ENCODE assay signal across 1 cellular context in the genomic region with DNA sequence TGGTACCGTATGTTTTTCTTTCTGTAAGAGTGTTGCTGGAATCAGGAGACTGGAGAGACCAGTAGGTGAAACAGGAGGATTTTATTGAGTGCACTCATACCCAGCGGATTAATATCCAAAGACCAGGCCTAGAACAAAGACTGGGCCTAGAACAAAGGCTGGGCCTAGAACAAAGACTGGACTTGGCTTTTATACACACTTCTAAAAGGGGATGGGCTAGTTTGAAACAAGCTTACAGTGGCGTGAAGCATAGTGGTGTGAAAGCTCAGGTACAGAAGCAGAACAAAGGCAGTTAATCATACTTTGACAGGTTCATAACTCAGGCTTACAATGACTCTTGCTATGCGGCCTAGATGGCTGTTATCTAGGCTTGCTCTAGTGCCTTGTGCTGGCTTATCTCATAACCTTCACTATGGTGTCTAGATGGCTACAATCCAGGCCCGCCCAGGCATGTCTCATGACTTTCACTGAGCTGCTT.
A peak's percentile ranks its signal among the peaks of the same experiment; 100 is the strongest.
TF ChIP-seq lines count a peak whose summit lies in the region.

No MANE protein-coding gene starts in this region.

TF ChIP-seq in K562, 482 proteins besides CTCF, POLR2A, EP300 and RAD21 (continued from another document and continues in another):
- TF ChIP-seq, protein P1, sequence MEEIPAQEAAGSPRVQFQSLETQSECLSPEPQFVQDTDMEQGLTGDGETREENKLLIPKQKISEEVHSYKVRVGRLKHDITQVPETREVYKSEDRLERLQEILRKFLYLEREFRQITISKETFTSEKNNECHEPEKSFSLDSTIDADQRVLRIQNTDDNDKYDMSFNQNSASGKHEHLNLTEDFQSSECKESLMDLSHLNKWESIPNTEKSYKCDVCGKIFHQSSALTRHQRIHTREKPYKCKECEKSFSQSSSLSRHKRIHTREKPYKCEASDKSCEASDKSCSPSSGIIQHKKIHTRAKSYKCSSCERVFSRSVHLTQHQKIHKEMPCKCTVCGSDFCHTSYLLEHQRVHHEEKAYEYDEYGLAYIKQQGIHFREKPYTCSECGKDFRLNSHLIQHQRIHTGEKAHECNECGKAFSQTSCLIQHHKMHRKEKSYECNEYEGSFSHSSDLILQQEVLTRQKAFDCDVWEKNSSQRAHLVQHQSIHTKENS (CRISPR knock-in tag; IDR thresholded peaks at IDR 0.05): no peak
- TF ChIP-seq THRA (IDR thresholded peaks at IDR 0.05): no peak
- no peak for TF ChIP-seq ZNF764 (CRISPR knock-in tag; IDR thresholded peaks at IDR 0.05; ENCODE audit: low read depth)
- no peak for TF ChIP-seq CEBPB (tag; IDR thresholded peaks at IDR 0.05)
- TF ChIP-seq IRF2 (CRISPR knock-in tag; IDR thresholded peaks at IDR 0.05): no peak
- TF ChIP-seq, protein P2, sequence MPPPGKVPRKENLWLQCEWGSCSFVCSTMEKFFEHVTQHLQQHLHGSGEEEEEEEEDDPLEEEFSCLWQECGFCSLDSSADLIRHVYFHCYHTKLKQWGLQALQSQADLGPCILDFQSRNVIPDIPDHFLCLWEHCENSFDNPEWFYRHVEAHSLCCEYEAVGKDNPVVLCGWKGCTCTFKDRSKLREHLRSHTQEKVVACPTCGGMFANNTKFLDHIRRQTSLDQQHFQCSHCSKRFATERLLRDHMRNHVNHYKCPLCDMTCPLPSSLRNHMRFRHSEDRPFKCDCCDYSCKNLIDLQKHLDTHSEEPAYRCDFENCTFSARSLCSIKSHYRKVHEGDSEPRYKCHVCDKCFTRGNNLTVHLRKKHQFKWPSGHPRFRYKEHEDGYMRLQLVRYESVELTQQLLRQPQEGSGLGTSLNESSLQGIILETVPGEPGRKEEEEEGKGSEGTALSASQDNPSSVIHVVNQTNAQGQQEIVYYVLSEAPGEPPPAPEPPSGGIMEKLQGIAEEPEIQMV (tag; conservative IDR thresholded peaks at IDR 0.05; ENCODE audit: low read depth): no peak
- no peak for TF ChIP-seq KLF1 (tag; IDR thresholded peaks at IDR 0.05)
- no peak for TF ChIP-seq FOXJ2 (tag; IDR thresholded peaks at IDR 0.05)
- TF ChIP-seq PREB (CRISPR knock-in tag; IDR thresholded peaks at IDR 0.05): no peak
- TF ChIP-seq TFAM (CRISPR knock-in tag; conservative IDR thresholded peaks at IDR 0.05): no peak
- TF ChIP-seq ETV1 (tag; conservative IDR thresholded peaks at IDR 0.05; ENCODE audit: low read depth): no peak
- no peak for TF ChIP-seq ERF (CRISPR knock-in tag; IDR thresholded peaks at IDR 0.05)
- TF ChIP-seq MECOM (CRISPR knock-in tag; IDR thresholded peaks at IDR 0.05): 0 out of 2 replicates have a peak, but pooled peaks have one; percentile 40
- no peak for TF ChIP-seq ZNF436 (CRISPR knock-in tag; IDR thresholded peaks at IDR 0.05)
- TF ChIP-seq, protein P3, sequence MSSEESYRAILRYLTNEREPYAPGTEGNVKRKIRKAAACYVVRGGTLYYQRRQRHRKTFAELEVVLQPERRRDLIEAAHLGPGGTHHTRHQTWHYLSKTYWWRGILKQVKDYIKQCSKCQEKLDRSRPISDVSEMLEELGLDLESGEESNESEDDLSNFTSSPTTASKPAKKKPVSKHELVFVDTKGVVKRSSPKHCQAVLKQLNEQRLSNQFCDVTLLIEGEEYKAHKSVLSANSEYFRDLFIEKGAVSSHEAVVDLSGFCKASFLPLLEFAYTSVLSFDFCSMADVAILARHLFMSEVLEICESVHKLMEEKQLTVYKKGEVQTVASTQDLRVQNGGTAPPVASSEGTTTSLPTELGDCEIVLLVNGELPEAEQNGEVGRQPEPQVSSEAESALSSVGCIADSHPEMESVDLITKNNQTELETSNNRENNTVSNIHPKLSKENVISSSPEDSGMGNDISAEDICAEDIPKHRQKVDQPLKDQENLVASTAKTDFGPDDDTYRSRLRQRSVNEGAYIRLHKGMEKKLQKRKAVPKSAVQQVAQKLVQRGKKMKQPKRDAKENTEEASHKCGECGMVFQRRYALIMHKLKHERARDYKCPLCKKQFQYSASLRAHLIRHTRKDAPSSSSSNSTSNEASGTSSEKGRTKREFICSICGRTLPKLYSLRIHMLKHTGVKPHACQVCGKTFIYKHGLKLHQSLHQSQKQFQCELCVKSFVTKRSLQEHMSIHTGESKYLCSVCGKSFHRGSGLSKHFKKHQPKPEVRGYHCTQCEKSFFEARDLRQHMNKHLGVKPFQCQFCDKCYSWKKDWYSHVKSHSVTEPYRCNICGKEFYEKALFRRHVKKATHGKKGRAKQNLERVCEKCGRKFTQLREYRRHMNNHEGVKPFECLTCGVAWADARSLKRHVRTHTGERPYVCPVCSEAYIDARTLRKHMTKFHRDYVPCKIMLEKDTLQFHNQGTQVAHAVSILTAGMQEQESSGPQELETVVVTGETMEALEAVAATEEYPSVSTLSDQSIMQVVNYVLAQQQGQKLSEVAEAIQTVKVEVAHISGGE (CRISPR knock-in tag; IDR thresholded peaks at IDR 0.05): peak in 1 of 3 experiments; percentile 53; a peak in 2 of 6 replicates
- TF ChIP-seq, protein P4, sequence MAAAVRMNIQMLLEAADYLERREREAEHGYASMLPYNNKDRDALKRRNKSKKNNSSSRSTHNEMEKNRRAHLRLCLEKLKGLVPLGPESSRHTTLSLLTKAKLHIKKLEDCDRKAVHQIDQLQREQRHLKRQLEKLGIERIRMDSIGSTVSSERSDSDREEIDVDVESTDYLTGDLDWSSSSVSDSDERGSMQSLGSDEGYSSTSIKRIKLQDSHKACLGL (CRISPR knock-in tag; IDR thresholded peaks at IDR 0.05; ENCODE audit: borderline replicate concordance, poor library complexity, severe bottlenecking): no peak
- TF ChIP-seq NCOA6 (IDR thresholded peaks at IDR 0.05): no peak
- TF ChIP-seq SMARCA4 (IDR thresholded peaks at IDR 0.05): peak; percentile 68
- TF ChIP-seq, protein P5, sequence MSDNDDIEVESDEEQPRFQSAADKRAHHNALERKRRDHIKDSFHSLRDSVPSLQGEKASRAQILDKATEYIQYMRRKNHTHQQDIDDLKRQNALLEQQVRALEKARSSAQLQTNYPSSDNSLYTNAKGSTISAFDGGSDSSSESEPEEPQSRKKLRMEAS (CRISPR knock-in tag; IDR thresholded peaks at IDR 0.05): no peak
- TF ChIP-seq, protein P6, sequence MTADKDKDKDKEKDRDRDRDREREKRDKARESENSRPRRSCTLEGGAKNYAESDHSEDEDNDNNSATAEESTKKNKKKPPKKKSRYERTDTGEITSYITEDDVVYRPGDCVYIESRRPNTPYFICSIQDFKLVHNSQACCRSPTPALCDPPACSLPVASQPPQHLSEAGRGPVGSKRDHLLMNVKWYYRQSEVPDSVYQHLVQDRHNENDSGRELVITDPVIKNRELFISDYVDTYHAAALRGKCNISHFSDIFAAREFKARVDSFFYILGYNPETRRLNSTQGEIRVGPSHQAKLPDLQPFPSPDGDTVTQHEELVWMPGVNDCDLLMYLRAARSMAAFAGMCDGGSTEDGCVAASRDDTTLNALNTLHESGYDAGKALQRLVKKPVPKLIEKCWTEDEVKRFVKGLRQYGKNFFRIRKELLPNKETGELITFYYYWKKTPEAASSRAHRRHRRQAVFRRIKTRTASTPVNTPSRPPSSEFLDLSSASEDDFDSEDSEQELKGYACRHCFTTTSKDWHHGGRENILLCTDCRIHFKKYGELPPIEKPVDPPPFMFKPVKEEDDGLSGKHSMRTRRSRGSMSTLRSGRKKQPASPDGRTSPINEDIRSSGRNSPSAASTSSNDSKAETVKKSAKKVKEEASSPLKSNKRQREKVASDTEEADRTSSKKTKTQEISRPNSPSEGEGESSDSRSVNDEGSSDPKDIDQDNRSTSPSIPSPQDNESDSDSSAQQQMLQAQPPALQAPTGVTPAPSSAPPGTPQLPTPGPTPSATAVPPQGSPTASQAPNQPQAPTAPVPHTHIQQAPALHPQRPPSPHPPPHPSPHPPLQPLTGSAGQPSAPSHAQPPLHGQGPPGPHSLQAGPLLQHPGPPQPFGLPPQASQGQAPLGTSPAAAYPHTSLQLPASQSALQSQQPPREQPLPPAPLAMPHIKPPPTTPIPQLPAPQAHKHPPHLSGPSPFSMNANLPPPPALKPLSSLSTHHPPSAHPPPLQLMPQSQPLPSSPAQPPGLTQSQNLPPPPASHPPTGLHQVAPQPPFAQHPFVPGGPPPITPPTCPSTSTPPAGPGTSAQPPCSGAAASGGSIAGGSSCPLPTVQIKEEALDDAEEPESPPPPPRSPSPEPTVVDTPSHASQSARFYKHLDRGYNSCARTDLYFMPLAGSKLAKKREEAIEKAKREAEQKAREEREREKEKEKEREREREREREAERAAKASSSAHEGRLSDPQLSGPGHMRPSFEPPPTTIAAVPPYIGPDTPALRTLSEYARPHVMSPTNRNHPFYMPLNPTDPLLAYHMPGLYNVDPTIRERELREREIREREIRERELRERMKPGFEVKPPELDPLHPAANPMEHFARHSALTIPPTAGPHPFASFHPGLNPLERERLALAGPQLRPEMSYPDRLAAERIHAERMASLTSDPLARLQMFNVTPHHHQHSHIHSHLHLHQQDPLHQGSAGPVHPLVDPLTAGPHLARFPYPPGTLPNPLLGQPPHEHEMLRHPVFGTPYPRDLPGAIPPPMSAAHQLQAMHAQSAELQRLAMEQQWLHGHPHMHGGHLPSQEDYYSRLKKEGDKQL (CRISPR knock-in tag; IDR thresholded peaks at IDR 0.05; ENCODE audit: borderline replicate concordance): no peak
- TF ChIP-seq, protein P7, sequence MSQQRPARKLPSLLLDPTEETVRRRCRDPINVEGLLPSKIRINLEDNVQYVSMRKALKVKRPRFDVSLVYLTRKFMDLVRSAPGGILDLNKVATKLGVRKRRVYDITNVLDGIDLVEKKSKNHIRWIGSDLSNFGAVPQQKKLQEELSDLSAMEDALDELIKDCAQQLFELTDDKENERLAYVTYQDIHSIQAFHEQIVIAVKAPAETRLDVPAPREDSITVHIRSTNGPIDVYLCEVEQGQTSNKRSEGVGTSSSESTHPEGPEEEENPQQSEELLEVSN (IDR thresholded peaks at IDR 0.05; ENCODE audit: borderline replicate concordance in 1 of 2, extremely low read depth in 1 of 2, insufficient read depth in 1 of 2, insufficient read length in 1 of 2, low read depth in 1 of 2, low read length in 1 of 2, poor library complexity in 1 of 2, severe bottlenecking in 1 of 2): peak in 1 of 2 experiments; percentile 2
- no peak for TF ChIP-seq SPI1 (IDR thresholded peaks at IDR 0.05; ENCODE audit: borderline replicate concordance, low read depth, low read length)
- TF ChIP-seq ZNF76 (CRISPR knock-in tag; IDR thresholded peaks at IDR 0.05; ENCODE audit: borderline replicate concordance): no peak
- TF ChIP-seq PYGO2 (tag; IDR thresholded peaks at IDR 0.05): no peak
- no peak for TF ChIP-seq KAT2B (IDR thresholded peaks at IDR 0.05; ENCODE audit: low read depth, low read length)
- 0 out of 2 replicates have a peak, but pooled peaks have one; percentile 55 for TF ChIP-seq NR2F6 (CRISPR knock-in tag; IDR thresholded peaks at IDR 0.05)
- TF ChIP-seq POLR2G (IDR thresholded peaks at IDR 0.05; ENCODE audit: low read depth, low read length): no peak
- TF ChIP-seq SETDB1 (IDR thresholded peaks at IDR 0.05; ENCODE audit: low read length): peak; percentile 50
- peak in 1 of 2 experiments; percentile 40; a peak in 1 of 4 replicates for TF ChIP-seq HDAC1 (IDR thresholded peaks at IDR 0.05)
- TF ChIP-seq SRF (CRISPR knock-in tag; IDR thresholded peaks at IDR 0.05): no peak; a peak in 1 of 4 replicates
- no peak for TF ChIP-seq ZBED1 (IDR thresholded peaks at IDR 0.05)
- TF ChIP-seq ZHX1 (conservative IDR thresholded peaks at IDR 0.05; ENCODE audit: low read length): no peak
- TF ChIP-seq CREB3L1 (IDR thresholded peaks at IDR 0.05; ENCODE audit: borderline replicate concordance, low read depth): peak; percentile 100
- TF ChIP-seq GABPB1 (CRISPR knock-in tag; IDR thresholded peaks at IDR 0.05): 0 out of 2 replicates have a peak, but pooled peaks have one; percentile 18
- TF ChIP-seq ZNF23 (CRISPR knock-in tag; IDR thresholded peaks at IDR 0.05): no peak
- no peak for TF ChIP-seq PRMT5 (CRISPR knock-in tag; IDR thresholded peaks at IDR 0.05)
- peak; percentile 63 for TF ChIP-seq STAT5A (IDR thresholded peaks at IDR 0.05; ENCODE audit: borderline replicate concordance, low read length)
- TF ChIP-seq RBM34 (IDR thresholded peaks at IDR 0.05; ENCODE audit: borderline replicate concordance, insufficient read depth, low read length): no peak
